ENCODE assay signal across 1 cellular context in the genomic region with DNA sequence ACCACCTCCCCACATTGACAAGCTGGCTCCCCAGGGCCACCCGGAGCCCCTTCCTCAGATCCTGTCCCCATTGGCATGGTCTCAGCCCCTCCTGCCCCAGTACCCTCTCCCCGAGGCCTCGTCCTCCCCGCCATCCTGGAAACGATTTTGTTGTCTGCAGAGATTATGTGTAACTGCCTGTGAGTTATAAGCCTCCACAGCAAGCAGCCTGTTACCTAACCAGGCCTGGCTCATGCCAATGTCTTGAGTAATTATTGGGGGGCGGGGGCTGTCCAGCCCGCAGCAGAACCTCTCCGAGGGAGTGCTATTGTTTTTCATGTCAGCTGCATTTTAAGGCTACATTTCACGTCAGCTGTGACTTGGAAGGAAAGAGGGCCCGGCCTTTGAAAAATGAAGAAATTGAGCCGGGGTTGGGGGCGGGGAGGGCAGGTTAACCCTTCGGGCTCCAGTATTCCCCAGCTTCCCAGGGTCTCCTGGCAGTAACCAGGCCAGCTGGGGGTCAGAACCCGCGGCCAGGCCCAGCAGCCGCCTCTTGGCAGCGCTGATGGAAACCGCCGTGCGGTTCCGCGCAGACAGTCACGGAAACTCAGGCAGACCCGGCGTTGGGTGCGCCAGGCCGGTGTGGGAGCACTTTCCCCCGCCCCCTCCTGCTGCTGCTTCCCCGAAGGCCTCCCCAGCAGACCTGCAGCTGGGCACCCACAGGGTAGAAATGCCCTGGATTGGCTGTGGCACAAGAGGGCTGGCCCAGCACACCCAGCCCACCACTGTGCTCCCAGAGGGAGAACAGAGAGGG.
TF ChIP-seq lines count a peak whose summit lies in the region.

No MANE protein-coding gene starts in this region.

TF ChIP-seq in GM23338, 12 proteins besides CTCF, POLR2A, EP300 and RAD21 (continued from another document):
- TF ChIP-seq CREB1 (CRISPR knock-in tag; IDR thresholded peaks at IDR 0.05; ENCODE audit: low read depth) (no peak), ZNF331 (CRISPR knock-in tag; IDR thresholded peaks at IDR 0.05; ENCODE audit: low read depth) (no peak), POLR2AphosphoS5 (IDR thresholded peaks at IDR 0.05; ENCODE audit: low read depth) (no peak), EZH2phosphoT487 (IDR thresholded peaks at IDR 0.05; ENCODE audit: unreplicated experiment) (no peak)
- TF ChIP-seq, protein P1, sequence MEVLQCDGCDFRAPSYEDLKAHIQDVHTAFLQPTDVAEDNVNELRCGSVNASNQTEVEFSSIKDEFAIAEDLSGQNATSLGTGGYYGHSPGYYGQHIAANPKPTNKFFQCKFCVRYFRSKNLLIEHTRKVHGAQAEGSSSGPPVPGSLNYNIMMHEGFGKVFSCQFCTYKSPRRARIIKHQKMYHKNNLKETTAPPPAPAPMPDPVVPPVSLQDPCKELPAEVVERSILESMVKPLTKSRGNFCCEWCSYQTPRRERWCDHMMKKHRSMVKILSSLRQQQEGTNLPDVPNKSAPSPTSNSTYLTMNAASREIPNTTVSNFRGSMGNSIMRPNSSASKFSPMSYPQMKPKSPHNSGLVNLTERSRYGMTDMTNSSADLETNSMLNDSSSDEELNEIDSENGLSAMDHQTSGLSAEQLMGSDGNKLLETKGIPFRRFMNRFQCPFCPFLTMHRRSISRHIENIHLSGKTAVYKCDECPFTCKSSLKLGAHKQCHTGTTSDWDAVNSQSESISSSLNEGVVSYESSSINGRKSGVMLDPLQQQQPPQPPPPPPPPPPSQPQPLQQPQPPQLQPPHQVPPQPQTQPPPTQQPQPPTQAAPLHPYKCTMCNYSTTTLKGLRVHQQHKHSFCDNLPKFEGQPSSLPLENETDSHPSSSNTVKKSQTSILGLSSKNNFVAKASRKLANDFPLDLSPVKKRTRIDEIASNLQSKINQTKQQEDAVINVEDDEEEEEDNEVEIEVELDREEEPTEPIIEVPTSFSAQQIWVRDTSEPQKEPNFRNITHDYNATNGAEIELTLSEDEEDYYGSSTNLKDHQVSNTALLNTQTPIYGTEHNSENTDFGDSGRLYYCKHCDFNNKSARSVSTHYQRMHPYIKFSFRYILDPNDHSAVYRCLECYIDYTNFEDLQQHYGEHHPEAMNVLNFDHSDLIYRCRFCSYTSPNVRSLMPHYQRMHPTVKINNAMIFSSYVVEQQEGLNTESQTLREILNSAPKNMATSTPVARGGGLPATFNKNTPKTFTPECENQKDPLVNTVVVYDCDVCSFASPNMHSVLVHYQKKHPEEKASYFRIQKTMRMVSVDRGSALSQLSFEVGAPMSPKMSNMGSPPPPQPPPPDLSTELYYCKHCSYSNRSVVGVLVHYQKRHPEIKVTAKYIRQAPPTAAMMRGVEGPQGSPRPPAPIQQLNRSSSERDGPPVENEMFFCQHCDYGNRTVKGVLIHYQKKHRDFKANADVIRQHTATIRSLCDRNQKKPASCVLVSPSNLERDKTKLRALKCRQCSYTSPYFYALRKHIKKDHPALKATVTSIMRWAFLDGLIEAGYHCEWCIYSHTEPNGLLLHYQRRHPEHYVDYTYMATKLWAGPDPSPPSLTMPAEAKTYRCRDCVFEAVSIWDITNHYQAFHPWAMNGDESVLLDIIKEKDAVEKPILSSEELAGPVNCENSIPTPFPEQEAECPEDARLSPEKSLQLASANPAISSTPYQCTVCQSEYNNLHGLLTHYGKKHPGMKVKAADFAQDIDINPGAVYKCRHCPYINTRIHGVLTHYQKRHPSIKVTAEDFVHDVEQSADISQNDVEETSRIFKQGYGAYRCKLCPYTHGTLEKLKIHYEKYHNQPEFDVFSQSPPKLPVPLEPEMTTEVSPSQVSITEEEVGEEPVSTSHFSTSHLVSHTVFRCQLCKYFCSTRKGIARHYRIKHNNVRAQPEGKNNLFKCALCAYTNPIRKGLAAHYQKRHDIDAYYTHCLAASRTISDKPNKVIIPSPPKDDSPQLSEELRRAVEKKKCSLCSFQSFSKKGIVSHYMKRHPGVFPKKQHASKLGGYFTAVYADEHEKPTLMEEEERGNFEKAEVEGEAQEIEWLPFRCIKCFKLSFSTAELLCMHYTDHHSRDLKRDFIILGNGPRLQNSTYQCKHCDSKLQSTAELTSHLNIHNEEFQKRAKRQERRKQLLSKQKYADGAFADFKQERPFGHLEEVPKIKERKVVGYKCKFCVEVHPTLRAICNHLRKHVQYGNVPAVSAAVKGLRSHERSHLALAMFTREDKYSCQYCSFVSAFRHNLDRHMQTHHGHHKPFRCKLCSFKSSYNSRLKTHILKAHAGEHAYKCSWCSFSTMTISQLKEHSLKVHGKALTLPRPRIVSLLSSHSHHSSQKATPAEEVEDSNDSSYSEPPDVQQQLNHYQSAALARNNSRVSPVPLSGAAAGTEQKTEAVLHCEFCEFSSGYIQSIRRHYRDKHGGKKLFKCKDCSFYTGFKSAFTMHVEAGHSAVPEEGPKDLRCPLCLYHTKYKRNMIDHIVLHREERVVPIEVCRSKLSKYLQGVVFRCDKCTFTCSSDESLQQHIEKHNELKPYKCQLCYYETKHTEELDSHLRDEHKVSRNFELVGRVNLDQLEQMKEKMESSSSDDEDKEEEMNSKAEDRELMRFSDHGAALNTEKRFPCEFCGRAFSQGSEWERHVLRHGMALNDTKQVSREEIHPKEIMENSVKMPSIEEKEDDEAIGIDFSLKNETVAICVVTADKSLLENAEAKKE (CRISPR knock-in tag; IDR thresholded peaks at IDR 0.05): no peak
